35 cellular contexts compared by ENCODE assay signal in the genomic region with DNA sequence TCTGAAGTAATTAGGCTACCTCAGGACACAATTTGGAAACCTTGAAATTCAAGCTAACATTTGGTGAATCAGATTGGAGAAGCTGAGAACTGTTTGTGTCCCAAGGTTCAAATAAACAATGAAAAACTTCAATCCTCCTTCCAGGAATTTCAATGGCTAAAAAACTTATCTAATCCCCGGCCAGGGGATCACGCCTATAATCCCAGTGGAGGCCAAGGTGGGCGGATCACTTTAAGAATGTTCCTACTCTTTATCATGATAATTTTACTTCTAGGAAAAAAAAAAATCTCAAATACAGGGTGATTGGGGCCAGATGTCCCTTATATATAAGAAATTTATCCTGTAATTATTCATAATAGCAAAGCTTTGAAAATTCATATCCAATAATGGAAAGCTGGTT.
"Had no signal": no experiment of that assay in that cellular context is flagged by ENCODE, and none has a peak within 500 bp of the region (broad histone marks: within the 10 kb centered on the region; RNA-seq: fewer than 3 reads in every experiment).

No MANE protein-coding gene starts in this region.

- H3K36me3 ChIP-seq: MG63 had no signal

- H3K4me3 ChIP-seq: MG63 had no signal

- H3K27ac ChIP-seq: KMS-11 had no signal

- H3K27me3 ChIP-seq: MG63 had no signal

- DNase-seq: Karpas-422, Kasumi-1, MG63, MM.1S, MV-4-11, NCI-H1048, NCI-H1092, NCI-H1092 treated with DMSO at 0.1 percent for 48 hours, NCI-H1105, NCI-H1105 treated with DMSO at 0.1 percent for 48 hours, NCI-H1417, NCI-H1417 treated with DMSO at 0.1 percent for 48 hours, NCI-H1436, NCI-H1436 treated with DMSO at 0.1 percent for 48 hours, NCI-H146, NCI-H1694, NCI-H1694 treated with DMSO at 0.1 percent for 48 hours, NCI-H187, NCI-H187 treated with DMSO at 0.1 percent for 48 hours, NCI-H1930, NCI-H2029, NCI-H2029 treated with DMSO at 0.1 percent for 48 hours, NCI-H2081, NCI-H2081 treated with DMSO at 0.1 percent for 48 hours, NCI-H2107, NCI-H2171, NCI-H2171 treated with DMSO at 0.1 percent for 48 hours, NCI-H2227 treated with DMSO at 0.1 percent for 48 hours, NCI-H226, NCI-H345, NCI-H446, NCI-H446 treated with DMSO at 0.1 percent for 48 hours, NCI-H510A, NCI-H510A treated with DMSO at 0.1 percent for 48 hours had no signal

- H3K9ac ChIP-seq: KMS-11 had no signal

- H3K9me3 ChIP-seq: MG63 had no signal

- H3K4me2 ChIP-seq: KMS-11 had no signal
